Comparison of ENCODE assay signal across 23 cellular contexts in the genomic region with DNA sequence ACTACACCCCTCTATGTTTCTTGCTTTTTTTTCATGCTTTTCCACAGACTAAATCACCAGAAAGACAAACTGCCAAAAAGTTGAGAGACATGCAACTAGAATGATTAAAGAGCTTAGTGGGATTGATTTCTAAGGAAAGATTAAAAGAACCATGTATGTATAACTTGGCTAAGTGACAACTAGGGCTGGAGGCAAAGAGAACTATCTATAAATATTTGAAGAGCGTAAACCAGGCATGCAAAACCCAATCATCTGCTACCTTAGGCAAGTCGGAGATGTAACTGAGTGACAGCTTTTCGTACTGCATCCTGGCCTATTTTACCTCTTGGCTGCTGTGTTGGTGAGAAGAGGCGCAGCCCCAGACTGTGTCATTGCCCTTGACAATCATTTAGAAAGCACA.
"Had no signal": no experiment of that assay in that cellular context is flagged by ENCODE, and none has a peak within 500 bp of the region (broad histone marks: within the 10 kb centered on the region; RNA-seq: fewer than 3 reads in every experiment).

No MANE protein-coding gene starts in this region.

- H3K9me3 ChIP-seq: SJSA1 had no signal

- H3K27ac ChIP-seq: HL-60, KMS-11, SJSA1, SK-N-MC had no signal

- H3K4me1 ChIP-seq: SJSA1 had no signal

- H3K9ac ChIP-seq: KMS-11 had no signal

- H3K4me3 ChIP-seq: K562, SJSA1, SK-N-MC had no signal

- H3K4me2 ChIP-seq: KMS-11 had no signal

- ATAC-seq: K562 had no signal

- DNase-seq: Kasumi-1, MV-4-11, NCI-H1048, NCI-H1105, NCI-H1417, NCI-H1436 treated with DMSO at 0.1 percent for 48 hours, NCI-H1694 treated with DMSO at 0.1 percent for 48 hours, NCI-H1930, NCI-H2107, NCI-H226, NCI-H446, NCI-H510A, NCI-H524 treated with DMSO at 0.1 percent for 48 hours, NCI-H774, Right ventricle myocardium superior, RPMI8226, SIG-M5, T-helper 2 cell had no signal

- H3K27me3 ChIP-seq: SJSA1 had no signal
